23 cellular contexts compared by ENCODE assay signal in genomic region chr9:23162789-23163188, GRCh38.
"Had no signal": no experiment of that assay in that cellular context is flagged by ENCODE, and none has a peak within 500 bp of the region (broad histone marks: within the 10 kb centered on the region; RNA-seq: fewer than 3 reads in every experiment).

No MANE protein-coding gene starts in this region.

- H3K36me3 ChIP-seq: pancreas, prostate gland, right atrium auricular region, right lobe of liver, sigmoid colon, stomach, thoracic aorta, thyroid gland, tibial nerve, upper lobe of left lung, vagina had no signal

- H3K9me3 ChIP-seq: pancreas, prostate gland, right lobe of liver, thoracic aorta, thyroid gland, tibial nerve, vagina had no signal

- H3K4me1 ChIP-seq: pancreas, prostate gland, right atrium auricular region, right lobe of liver, sigmoid colon, stomach, thyroid gland, tibial nerve, upper lobe of left lung, vagina had no signal

- H3K4me3 ChIP-seq: pancreas, prostate gland, right atrium auricular region, right lobe of liver, sigmoid colon, stomach, thoracic aorta, thyroid gland, tibial nerve, upper lobe of left lung, vagina had no signal

- H3K27ac ChIP-seq: pancreas, prostate gland, right atrium auricular region, right lobe of liver, sigmoid colon, stomach, thoracic aorta, thyroid gland, tibial nerve, upper lobe of left lung, vagina had no signal

- DNase-seq: naive thymus-derived CD8-positive, alpha-beta T cell; nephron progenitor cell; occipital lobe; retina; right lobe of liver; sigmoid colon; small intestine; stimulated activated CD4-positive, alpha-beta T cell treated with anti-CD3 and anti-CD28 coated beads, Interleukin-15, amount 100 ng/mL, for 24 hours; stimulated activated CD4-positive, alpha-beta T cell treated with anti-CD3 and anti-CD28 coated beads, Interleukin-2, amount 100 ng/mL, for 24 hours; stimulated activated CD4-positive, alpha-beta T cell treated with anti-CD3 and anti-CD28 coated beads, Interleukin-2, amount 100 ng/mL, for 48 hours; stimulated activated CD4-positive, alpha-beta T cell treated with anti-CD3 and anti-CD28 coated beads, Interleukin-4, amount 100 ng/mL, for 24 hours; stimulated activated naive B cell treated with anti-CD40 and anti-IgM and Interleukin-4, amounts not matched to agents 10 μg/mL and 1 μg/mL and 100 μg/mL, for 72 hours; stimulated activated naive CD4-positive, alpha-beta T cell treated with Interleukin-2 at 50 U/mL for 16 hours; stomach; thyroid gland; trophoblast cell; upper lobe of left lung had no signal

- H3K27me3 ChIP-seq: pancreas, right atrium auricular region, right lobe of liver, sigmoid colon, stomach, thyroid gland, tibial nerve, upper lobe of left lung, vagina had no signal
